ENCODE assay signal across 1 cellular context in the genomic region with DNA sequence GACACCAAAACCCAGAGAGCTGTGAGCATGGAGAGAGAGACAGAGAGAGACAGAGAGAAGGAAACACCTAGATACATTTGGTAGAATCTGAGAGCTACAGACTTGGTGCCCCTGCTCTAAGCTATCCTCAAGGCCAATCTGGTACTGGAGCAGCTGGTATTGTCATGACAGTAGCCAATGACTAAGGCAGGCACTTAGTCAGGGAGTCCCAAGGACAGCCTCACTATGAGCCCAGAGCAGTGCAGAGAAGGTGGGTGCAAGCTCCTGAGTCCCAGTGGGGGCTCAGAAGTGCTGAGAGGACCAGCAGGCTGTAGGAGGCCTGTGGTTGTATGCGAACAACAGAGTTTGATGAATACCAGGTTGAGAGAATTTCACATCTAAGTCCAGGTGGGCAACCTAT.
TF ChIP-seq lines count a peak whose summit lies in the region.

No MANE protein-coding gene starts in this region.

TF ChIP-seq in IMR-90, 13 proteins besides CTCF, POLR2A, EP300 and RAD21 (continued from another document):
- TF ChIP-seq, protein P1, sequence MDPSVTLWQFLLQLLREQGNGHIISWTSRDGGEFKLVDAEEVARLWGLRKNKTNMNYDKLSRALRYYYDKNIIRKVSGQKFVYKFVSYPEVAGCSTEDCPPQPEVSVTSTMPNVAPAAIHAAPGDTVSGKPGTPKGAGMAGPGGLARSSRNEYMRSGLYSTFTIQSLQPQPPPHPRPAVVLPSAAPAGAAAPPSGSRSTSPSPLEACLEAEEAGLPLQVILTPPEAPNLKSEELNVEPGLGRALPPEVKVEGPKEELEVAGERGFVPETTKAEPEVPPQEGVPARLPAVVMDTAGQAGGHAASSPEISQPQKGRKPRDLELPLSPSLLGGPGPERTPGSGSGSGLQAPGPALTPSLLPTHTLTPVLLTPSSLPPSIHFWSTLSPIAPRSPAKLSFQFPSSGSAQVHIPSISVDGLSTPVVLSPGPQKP (IDR thresholded peaks at IDR 0.05; ENCODE audit: borderline replicate concordance, low read depth, low read length), result no peak
- TF ChIP-seq USF2 (IDR thresholded peaks at IDR 0.05; ENCODE audit: low read depth, low read length) (no peak), MAFK (IDR thresholded peaks at IDR 0.05; ENCODE audit: low read depth, low read length) (no peak), MXI1 (IDR thresholded peaks at IDR 0.05; ENCODE audit: borderline replicate concordance, low read depth, low read length) (no peak), BHLHE40 (IDR thresholded peaks at IDR 0.05; ENCODE audit: low read depth, low read length) (no peak), MAZ (IDR thresholded peaks at IDR 0.05; ENCODE audit: borderline replicate concordance, low read depth, low read length) (no peak), NFE2L2 (IDR thresholded peaks at IDR 0.05; ENCODE audit: low read depth, low read length) (no peak), CHD1 (IDR thresholded peaks at IDR 0.05; ENCODE audit: low read depth, low read length) (no peak), RCOR1 (IDR thresholded peaks at IDR 0.05; ENCODE audit: insufficient replicate concordance, low read length) (no peak), SMC3 (IDR thresholded peaks at IDR 0.05; ENCODE audit: low read depth, low read length) (no peak)
